Comparison of ENCODE assay signal across 29 cellular contexts in the genomic region with DNA sequence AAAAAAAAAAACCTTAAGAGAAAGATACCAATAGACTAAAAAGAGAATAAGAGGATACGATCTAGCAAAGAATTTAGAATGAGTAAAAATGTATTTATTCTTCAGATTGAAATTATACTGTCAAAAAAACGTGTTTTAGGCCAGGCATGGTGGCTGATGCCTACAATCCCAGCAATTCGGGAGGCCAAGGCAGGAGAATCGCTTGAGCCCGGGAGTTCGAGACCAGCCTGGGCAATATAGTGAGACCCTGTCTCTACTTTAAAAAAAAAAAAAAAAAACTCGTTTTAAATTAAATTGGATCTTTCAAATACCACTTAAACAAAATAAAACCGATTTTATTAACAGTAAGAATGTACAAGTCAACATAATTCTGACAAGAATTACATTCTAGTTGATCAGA.
DNase-seq lines count a peak whose midpoint lies in the region; FAIRE-seq and TF ChIP-seq lines count a peak whose summit lies in the region.
"Had no signal": no experiment of that assay in that cellular context is flagged by ENCODE, and none has a peak within 500 bp of the region (broad histone marks: within the 10 kb centered on the region; RNA-seq: fewer than 3 reads in every experiment).

No MANE protein-coding gene starts in this region.

- DNase-seq in ACHN (no peak), NOMO-1 (lab: John Stamatoyannopoulos, UW; ENCODE audit: unreplicated experiment in 2 of 2) (no peak)
- DNase-seq: 8988T; AML-193; BE2C; C1 segment of cervical spinal cord; Caco-2; Calu3; CD4-positive, alpha-beta memory T cell; CD4-positive, alpha-beta T cell; CD4-positive, CD25-positive, alpha-beta regulatory T cell; CD8-positive, alpha-beta memory T cell; CD8-positive, alpha-beta T cell; COR-L47; DMS 273 treated with DMSO at 0.1 percent for 48 hours; DMS153; DMS53; DMS79; DMS79 treated with DMSO at 0.1 percent for 48 hours; DND-41; EL had no signal

- in situ Hi-C loops in ACHN (cut with HindIII; ENCODE audit: low pct_ligation_motif_present, low pct_unique_long_range_greater_than_20kb, low sequenced_read_pairs): no loop called here

- peak overlapping the region; percentile 22; the same call in 1 of the 2 replicates for H3K27ac ChIP-seq in C4-2B
- H3K27ac ChIP-seq: 22Rv1; A549; BLaER1; BLaER1 treated with 17β-estradiol and CSF1 and Interleukin-3, amounts not matched to agents 10 nM and 100 nM had no signal

- TF ChIP-seq CTCF in C4-2B (conservative IDR thresholded peaks at IDR 0.05): no peak

- FAIRE-seq in islet of Langerhans (lab: Jason Lieb, UNC): peak; percentile 62
- FAIRE-seq: A204.1, A549, D721Med had no signal
